ENCODE assay signal across 8 cellular contexts in the genomic region with DNA sequence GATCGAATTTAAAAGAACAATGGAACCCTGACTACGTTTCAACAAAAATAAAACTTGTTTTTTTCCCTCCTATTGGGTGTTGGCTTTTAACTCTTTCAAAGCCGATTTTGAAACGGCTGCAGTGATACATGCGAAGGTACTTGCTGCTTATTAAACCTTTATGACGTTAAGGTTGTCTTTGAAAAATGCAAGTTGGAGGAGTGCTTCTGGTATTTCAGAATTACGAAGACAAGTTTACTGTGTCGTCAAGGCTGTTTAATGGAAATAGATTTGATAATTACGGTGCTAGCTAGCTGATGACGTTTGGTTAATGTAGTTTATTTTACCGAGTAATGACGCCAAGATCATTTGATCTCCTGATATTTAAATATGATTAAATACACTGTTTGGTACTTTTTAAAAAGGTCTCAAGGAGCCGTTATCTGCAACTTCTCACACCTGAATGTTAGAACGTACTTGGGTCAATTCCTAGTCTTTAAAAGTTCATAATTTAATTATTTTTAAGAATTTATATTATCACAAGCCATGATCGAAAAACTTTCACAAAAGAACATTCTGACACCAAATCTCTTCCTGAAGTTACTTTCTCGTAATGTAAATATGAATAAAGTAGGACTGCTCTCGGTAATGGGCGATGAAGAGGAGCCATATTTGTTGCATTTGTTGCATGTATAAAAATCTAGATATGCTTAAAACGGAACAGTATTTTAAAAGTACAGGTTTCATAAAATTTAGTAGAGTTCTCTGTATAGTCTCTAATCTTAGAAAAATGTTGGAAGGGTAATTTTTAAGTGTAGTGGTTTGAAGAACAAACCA. TPM values are rescaled to one million over a fixed set of nuclear protein-coding genes. Genes with fewer than 3 reads are reported as not detected.
DNase-seq lines count a peak whose midpoint lies in the region; ATAC-seq and TF ChIP-seq lines count a peak whose summit lies in the region.

No MANE protein-coding gene starts in this region.

- intact Hi-C loops in mucosa of descending colon (cut with DNase I, micrococcal nuclease) = loop anchor here in 1 of 2 donors (5.0 kb wide), 1 partner anchor 62 kb away; no protein-coding TSS in a partner anchor

- no peak for ATAC-seq in mucosa of descending colon
- ATAC-seq in GM21528 (IDR thresholded peaks at IDR 0.05; ENCODE audit: low FRiP score, unreplicated experiment) = no peak
- no peak for ATAC-seq in GM21786 (IDR thresholded peaks at IDR 0.05; ENCODE audit: unreplicated experiment)
- ATAC-seq in GM21576 (IDR thresholded peaks at IDR 0.05; ENCODE audit: unreplicated experiment) = no peak

- peak; percentile 17 for DNase-seq in activated naive CD4-positive, alpha-beta T cell treated with Interleukin-2 at 50 U/mL for 16 hours
- DNase-seq in activated naive CD4-positive, alpha-beta T cell treated with anti-CD3 and anti-CD28 coated beads, Interleukin-2, amount 50 U/mL, for 16 hours = no peak
- DNase-seq in RPMI7951 (ENCODE audit: low read depth) = peak; percentile 40
- peak; percentile 42 for DNase-seq in dedifferentiated amniotic fluid mesenchymal stem cell (ENCODE audit: extremely low spot score)
- DNase-seq in mucosa of descending colon = no peak

- H3K4me1 ChIP-seq in mucosa of descending colon (ENCODE audit: low read depth) = peaks cover 40% of the 10 kb centered on the region

- no peaks in the 10 kb centered on the region for H3K9me3 ChIP-seq in mucosa of descending colon

- H3K4me3 ChIP-seq in mucosa of descending colon = peak overlapping the region; percentile 98

- H3K36me3 ChIP-seq in mucosa of descending colon (ENCODE audit: low read depth) = no peaks in the 10 kb centered on the region

- no peak for TF ChIP-seq CTCF in mucosa of descending colon (IDR thresholded peaks at IDR 0.05)

RNA-seq across cellular contexts. Expression of gene CHD2, which starts 16.3 kb away (rescaled TPM):
- total RNA-seq in RPMI7951 (2014; rRNA removed; shearing (Covaris generic)) = 37.5 TPM in 2 replicates
- total RNA-seq in mucosa of descending colon = 100 to 1,000 TPM in 2 of 3 donors, 10 to 100 TPM in 1; 86.2 to 128 (median 110) TPM

Comparison
In these comparisons a context has a peak if more than half of its experiments do, and no peak if none do; other contexts are left out.
1. DNase-seq: peak in activated naive CD4-positive, alpha-beta T cell treated with Interleukin-2 at 50 U/mL for 16 hours (single experiment), RPMI7951 (single experiment) and dedifferentiated amniotic fluid mesenchymal stem cell (single experiment); none in activated naive CD4-positive, alpha-beta T cell treated with anti-CD3 and anti-CD28 coated beads, Interleukin-2, amount 50 U/mL, for 16 hours (single experiment) and mucosa of descending colon (0 of 3).